12 cellular contexts compared by ENCODE assay signal in the genomic region with DNA sequence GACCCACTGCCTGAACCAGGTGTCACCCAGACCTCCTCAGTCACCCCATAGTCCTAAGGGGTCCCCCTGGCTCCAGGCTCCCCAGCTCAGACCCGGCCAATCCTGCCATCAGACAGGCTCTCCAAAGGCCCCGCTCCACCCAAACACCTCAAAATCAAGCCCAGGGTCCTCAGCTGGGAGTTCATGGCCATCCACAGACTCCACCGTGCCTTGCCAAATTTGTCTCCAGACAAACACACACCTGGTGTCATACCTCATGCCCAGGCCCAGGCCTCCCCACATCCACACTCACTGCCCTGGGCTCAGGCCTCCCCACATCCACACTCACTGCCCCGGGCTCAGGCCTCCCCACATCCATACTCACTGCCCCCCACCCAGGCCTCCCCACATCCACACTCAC. TPM values are rescaled to one million over a fixed set of nuclear protein-coding genes. Genes with fewer than 3 reads are reported as not detected.
DNase-seq lines count a peak whose midpoint lies in the region; ATAC-seq and TF ChIP-seq lines count a peak whose summit lies in the region.
"Had no signal": no experiment of that assay in that cellular context is flagged by ENCODE, and none has a peak within 500 bp of the region (broad histone marks: within the 10 kb centered on the region; RNA-seq: fewer than 3 reads in every experiment).

No MANE protein-coding gene starts in this region.

- ATAC-seq in RWPE2 (ENCODE audit: low read depth): no peak
- no peak for ATAC-seq in right lobe of liver
- ATAC-seq: PC-3 had no signal

- H3K27me3 Mint-ChIP-seq in CD14-positive monocyte (ENCODE audit: low read depth in 3 of 3): peaks cover 19 to 34% (median 22%) of the 10 kb centered on the region in 3 donors

- H3K27ac Mint-ChIP-seq in CD14-positive monocyte: no peak overlapping the region
- H3K27ac Mint-ChIP-seq: HFFc6 had no signal

- peaks cover 0 to 8% (median 3%) of the 10 kb centered on the region in 7 donors for H3K9me3 Mint-ChIP-seq in CD14-positive monocyte
- H3K9me3 Mint-ChIP-seq: HFFc6 had no signal

- H3K4me1 Mint-ChIP-seq in CD14-positive monocyte: peaks cover 13% of the 10 kb centered on the region

- H3K4me3 Mint-ChIP-seq in CD14-positive monocyte: no peak overlapping the region
- H3K4me3 Mint-ChIP-seq: HFFc6 had no signal

- H3K4me3 ChIP-seq in RWPE2 (ENCODE audit: severe bottlenecking): no peak overlapping the region
- peak overlapping the region in 1 of 3 donors; percentile 47 for H3K4me3 ChIP-seq in right lobe of liver
- no peak overlapping the region for H3K4me3 ChIP-seq in sigmoid colon
- no peak overlapping the region for H3K4me3 ChIP-seq in HAP-1

- TF ChIP-seq EP300 in sigmoid colon (IDR thresholded peaks at IDR 0.05): no peak

- no peak for TF ChIP-seq POLR2A in right lobe of liver (IDR thresholded peaks at IDR 0.05)
- no peak for TF ChIP-seq POLR2A in sigmoid colon (IDR thresholded peaks at IDR 0.05)

- H3K36me3 Mint-ChIP-seq in CD14-positive monocyte: peaks cover 0 to 3% of the 10 kb centered on the region in 2 donors

- H3K36me3 ChIP-seq in RWPE2 (ENCODE audit: low read depth): no peaks in the 10 kb centered on the region
- no peaks in the 10 kb centered on the region for H3K36me3 ChIP-seq in right lobe of liver
- H3K36me3 ChIP-seq in sigmoid colon: no peaks in the 10 kb centered on the region
- no peaks in the 10 kb centered on the region for H3K36me3 ChIP-seq in HAP-1 (replicated peaks)

- H3K9me3 ChIP-seq in RWPE2 (ENCODE audit: severe bottlenecking): no peaks in the 10 kb centered on the region
- H3K9me3 ChIP-seq in right lobe of liver: no peaks in the 10 kb centered on the region
- H3K9me3 ChIP-seq in sigmoid colon: no peaks in the 10 kb centered on the region
- H3K9me3 ChIP-seq in HAP-1: no peaks in the 10 kb centered on the region; the same call in 1 of the 2 replicates

- intact Hi-C loops in CD14-positive monocyte (cut with micrococcal nuclease) (no loop called here), right lobe of liver (cut with DNase I) (no loop called here), sigmoid colon (cut with DNase I) (no loop called here)

- H3K27me3 ChIP-seq in RWPE2 (ENCODE audit: insufficient read depth, poor library complexity, severe bottlenecking) (no peaks in the 10 kb centered on the region), right lobe of liver (no peaks in the 10 kb centered on the region), sigmoid colon (peaks cover 0 to 11% (median 0%) of the 10 kb centered on the region in 3 donors), HAP-1 (ENCODE audit: low read depth) (no peaks in the 10 kb centered on the region)

- in situ Hi-C loops in HAP-1 (cut with MboI; ENCODE audit: low sequenced_read_pairs): no loop called here

- DNase-seq in CD14-positive monocyte (ENCODE audit: low spot score) (peak; percentile 36), RWPE2 (ENCODE audit: low spot score) (peak; percentile 57), right lobe of liver (peak in 2 of 3 donors; percentile 44 to 49), sigmoid colon (peak; percentile 50), HPDE6-E6E7 (ENCODE audit: extremely low spot score) (no peak), HAP-1 (ENCODE audit: low spot score in 2 of 2) (no peak), SW480 (ENCODE audit: low spot score) (no peak)
- DNase-seq: C1 segment of cervical spinal cord, DND-41, HFFc6, IMR-90, PC-3 had no signal

- WGBS in right lobe of liver (ENCODE audit: insufficient coverage, low coverage, low lambda C conversion rate, missing lambda C conversion rate): 85% methylated on average over 1 of the region's 4 CpGs
- WGBS in sigmoid colon, 2 donors: 81 to 94% methylated on average over 4 of the region's 4 CpGs

- no peak overlapping the region for H3K27ac ChIP-seq in RWPE2 (ENCODE audit: poor library complexity, severe bottlenecking)
- peak overlapping the region in 2 of 3 donors; percentile 87 to 98 for H3K27ac ChIP-seq in right lobe of liver
- H3K27ac ChIP-seq in sigmoid colon: no peak overlapping the region

- TF ChIP-seq CTCF in CD14-positive monocyte (IDR thresholded peaks at IDR 0.05) (no peak), RWPE2 (IDR thresholded peaks at IDR 0.05; ENCODE audit: poor library complexity, severe bottlenecking) (no peak), right lobe of liver (IDR thresholded peaks at IDR 0.05) (no peak), sigmoid colon (IDR thresholded peaks at IDR 0.05) (no peak)

- H3K4me1 ChIP-seq in RWPE2 (ENCODE audit: insufficient read depth, poor library complexity, severe bottlenecking) (no peaks in the 10 kb centered on the region), right lobe of liver (peaks cover 0 to 37% (median 18%) of the 10 kb centered on the region in 4 donors), sigmoid colon (no peaks in the 10 kb centered on the region), HAP-1 (no peaks in the 10 kb centered on the region)

RNA-seq across cellular contexts. Expression of a gene that starts 12.5 kb away (rescaled TPM):
- polyA plus RNA-seq in CD14-positive monocyte (1 to 10 TPM in 1 of 2 donors, under 1 TPM in 1; 0.71 to 1.5 TPM), sigmoid colon (10 to 100 TPM; 14.2 to 23.1 (median 15.0) TPM)
- total RNA-seq in right lobe of liver (10 to 100 TPM; 17.6 to 74.0 (median 25.7) TPM), sigmoid colon (10 to 100 TPM in 1 of 4 donors, 1 to 10 TPM in 3; 1.8 to 12.7 (median 3.1) TPM)

Comparison
In these comparisons a context has a peak if more than half of its experiments do, and no peak if none do; other contexts are left out.
1. DNase-seq: peak in CD14-positive monocyte (single experiment), RWPE2 (single experiment), right lobe of liver (2 of 3) and sigmoid colon (single experiment); none in HPDE6-E6E7 (single experiment), HAP-1 (0 of 2) and SW480 (single experiment).
2. H3K27ac ChIP-seq: peak in right lobe of liver (2 of 3); none in RWPE2 (single experiment) and sigmoid colon (0 of 4).